In the genomic region with DNA sequence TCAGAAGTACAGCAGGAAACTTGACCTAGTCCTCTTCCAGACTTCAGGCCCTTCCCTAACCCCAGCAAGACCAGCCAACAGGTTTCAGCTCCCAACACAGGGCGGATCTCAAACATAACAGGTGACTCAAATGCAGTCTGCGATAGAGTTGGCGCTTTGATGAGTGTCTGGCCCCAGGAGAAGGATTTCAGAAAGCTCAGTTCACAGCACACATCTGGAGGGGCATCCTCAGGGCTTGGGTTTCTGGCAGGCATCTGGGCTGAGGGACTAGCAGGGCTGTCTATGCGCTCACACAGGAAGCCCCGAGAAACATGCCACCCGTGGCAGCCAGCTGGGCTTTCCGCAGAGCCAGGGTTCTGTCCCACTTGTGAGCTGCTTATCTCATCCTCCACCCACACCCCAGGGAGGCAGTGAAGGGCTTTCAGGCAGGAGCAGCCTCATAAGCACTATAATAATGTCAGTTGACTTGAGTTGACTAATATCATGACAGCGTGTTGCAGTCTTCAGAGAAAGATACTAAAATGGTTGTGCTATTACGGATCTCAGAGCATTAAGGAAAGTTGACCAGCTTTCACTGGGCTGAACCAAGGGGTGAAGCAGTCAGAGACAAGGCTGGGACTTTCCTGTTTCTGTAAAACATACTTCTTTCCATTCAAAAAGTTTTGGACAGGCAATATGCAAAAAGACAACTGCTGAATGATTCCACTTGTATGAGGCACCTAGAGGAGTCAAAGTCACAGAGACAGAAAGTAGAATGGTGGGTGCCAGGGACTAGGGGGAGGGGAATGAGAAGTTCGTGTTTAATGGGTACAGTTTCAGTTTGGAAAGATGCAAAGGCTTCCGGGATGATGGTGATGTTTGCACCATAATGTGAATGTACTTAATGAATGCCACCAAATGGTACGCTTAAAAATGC, we compare ENCODE assay signal across 1 cellular context.
TF ChIP-seq lines count a peak whose summit lies in the region.

No MANE protein-coding gene starts in this region.

TF ChIP-seq in H1, 55 proteins besides CTCF, POLR2A, EP300 and RAD21 (continued from another document):
- TF ChIP-seq CHD7 (IDR thresholded peaks at IDR 0.05; ENCODE audit: insufficient replicate concordance, low read length) (no peak), POLR2AphosphoS5 (IDR thresholded peaks at IDR 0.05; ENCODE audit: low read depth, low read length) (no peak), ASH2L (IDR thresholded peaks at IDR 0.05; ENCODE audit: low read length) (no peak), JUN (IDR thresholded peaks at IDR 0.05; ENCODE audit: low read depth, low read length) (no peak)
